Comparison of ENCODE assay signal across 17 cellular contexts in the genomic region with DNA sequence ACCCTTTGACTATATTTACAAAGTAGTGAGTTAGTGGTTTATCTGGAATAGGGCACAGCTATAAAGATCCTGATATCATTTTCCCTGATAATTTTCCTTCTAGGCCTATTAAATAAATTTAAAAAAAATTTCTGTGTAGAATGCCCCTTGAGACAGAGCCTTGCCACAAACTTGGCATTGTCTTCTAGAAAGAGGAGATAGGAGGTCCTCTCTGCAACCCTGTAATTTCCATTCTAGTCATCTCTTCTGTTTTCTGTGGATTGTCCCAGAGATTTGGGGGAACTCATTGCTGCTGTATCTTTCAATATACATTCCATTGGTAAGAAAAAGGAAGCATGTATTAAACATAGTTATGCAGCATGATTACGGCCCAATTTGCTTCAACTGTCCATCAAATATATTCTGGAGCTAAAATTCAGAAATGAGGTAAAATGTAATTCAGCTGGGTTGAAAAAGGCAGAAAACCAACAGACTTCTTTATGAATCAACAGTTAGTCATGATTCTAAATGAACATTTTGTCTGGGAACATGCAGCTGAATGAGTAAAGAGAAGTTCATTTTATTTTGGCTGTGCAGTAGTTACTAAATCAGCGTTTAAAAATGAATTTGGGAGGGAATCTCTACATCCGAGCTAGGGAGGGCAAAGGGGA.
DNase-seq lines count a peak whose midpoint lies in the region; FAIRE-seq and TF ChIP-seq lines count a peak whose summit lies in the region.
"Had no signal": no experiment of that assay in that cellular context is flagged by ENCODE, and none has a peak within 500 bp of the region (broad histone marks: within the 10 kb centered on the region; RNA-seq: fewer than 3 reads in every experiment).

No MANE protein-coding gene starts in this region.

- TF ChIP-seq POLR2A in endothelial cell of umbilical vein (IDR thresholded peaks at IDR 0.05; ENCODE audit: low read depth, low read length), result no peak

- H4K20me1 ChIP-seq in endothelial cell of umbilical vein (replicated peaks; ENCODE audit: control insufficient read depth, extremely low read depth, insufficient read depth, low read length) (no peaks in the 10 kb centered on the region), osteoblast (ENCODE audit: insufficient read depth, low read length) (no peaks in the 10 kb centered on the region)

- CTCF ChIA-PET in endothelial cell of umbilical vein (lab: Charles Lee), result interaction anchor here (2.2 kb wide), 1 partner anchor 12 kb away, joined by 5 read pairs; no protein-coding TSS in a partner anchor

- H3K36me3 ChIP-seq in endothelial cell of umbilical vein (ENCODE audit: control insufficient read depth in 2 of 2, extremely low read depth in 1 of 2, insufficient read depth in 2 of 2, low read length in 2 of 2) (no peaks in the 10 kb centered on the region), osteoblast (ENCODE audit: insufficient read depth, low read length) (no peaks in the 10 kb centered on the region)
- H3K36me3 ChIP-seq: neural progenitor cell had no signal

- H3K9me3 ChIP-seq in endothelial cell of umbilical vein (replicated peaks; ENCODE audit: control insufficient read depth, insufficient read depth, low read length) (no peaks in the 10 kb centered on the region), osteoblast (ENCODE audit: low read depth, low read length) (no peaks in the 10 kb centered on the region)
- H3K9me3 ChIP-seq: body of pancreas had no signal

- TF ChIP-seq CTCF in endothelial cell of umbilical vein (IDR thresholded peaks at IDR 0.05; ENCODE audit: extremely low read depth in 1 of 2, insufficient read depth in 1 of 2, low read depth in 1 of 2, low read length in 2 of 2) (no peak), osteoblast (IDR thresholded peaks at IDR 0.05; ENCODE audit: extremely low read depth, low read depth, low read length) (no peak), GM10266 (IDR thresholded peaks at IDR 0.05; ENCODE audit: control insufficient read depth, insufficient read depth, low read depth, missing control alignments) (no peak), GM20000 (IDR thresholded peaks at IDR 0.05; ENCODE audit: extremely low read depth, missing control alignments) (no peak)

- H3K27ac ChIP-seq in endothelial cell of umbilical vein (ENCODE audit: insufficient read depth, low read depth, low read length), result no peak overlapping the region
- peak overlapping the region; percentile 56 for H3K27ac ChIP-seq in osteoblast (ENCODE audit: low read depth, low read length)
- H3K27ac ChIP-seq: body of pancreas, neural progenitor cell had no signal

- dilution Hi-C loops in endothelial cell of umbilical vein (cut with MboI; ENCODE audit: extremely low pct_ligation_motif_present, low sequenced_read_pairs), result no loop called here

- intact Hi-C loops in endothelial cell of umbilical vein (cut with micrococcal nuclease), result no loop called here

- H2AFZ ChIP-seq in endothelial cell of umbilical vein (ENCODE audit: low read depth, low read length) (no peak overlapping the region), osteoblast (ENCODE audit: low read length) (no peak overlapping the region)
- H2AFZ ChIP-seq: neural progenitor cell had no signal

- H3K4me2 ChIP-seq in endothelial cell of umbilical vein (ENCODE audit: insufficient read depth, low read length) (no peak overlapping the region), osteoblast (ENCODE audit: insufficient read depth, low read length) (peak overlapping the region; percentile 63)
- H3K4me2 ChIP-seq: neural progenitor cell had no signal

- H3K4me1 ChIP-seq in endothelial cell of umbilical vein (ENCODE audit: control insufficient read depth, extremely low read depth, insufficient read depth, low read length) (no peaks in the 10 kb centered on the region), osteoblast (ENCODE audit: insufficient read depth, low read length) (peaks cover 23% of the 10 kb centered on the region)
- H3K4me1 ChIP-seq: body of pancreas, neural progenitor cell had no signal

- DNase-seq in Daoy (ENCODE audit: low read depth), result peak; percentile 37
- peak; percentile 11 for DNase-seq in RPMI7951 (ENCODE audit: low read depth)
- DNase-seq in endothelial cell of umbilical vein (ENCODE audit: low read depth, low spot score), result no peak
- DNase-seq in osteoblast (ENCODE audit: insufficient read length, low spot score, missing footprints), result peak; percentile 37
- DNase-seq in GM10266 (ENCODE audit: extremely low spot score), result no peak
- no peak for DNase-seq in iPS-NIHi7 (ENCODE audit: extremely low spot score)
- no peak for DNase-seq in GM20000 (ENCODE audit: low spot score)
- DNase-seq in NCI-H1092 (lab: John Stamatoyannopoulos, UW), result no peak
- DNase-seq: activated effector memory CD4-positive, alpha-beta T cell treated with Interleukin-2 at 50 U/mL for 16 hours; body of pancreas; DMS79 treated with DMSO at 0.1 percent for 48 hours; foreskin melanocyte; NCI-H1694; NCI-H510A treated with DMSO at 0.1 percent for 48 hours; OCI-M1; SW 1271 had no signal

- FAIRE-seq in endothelial cell of umbilical vein (lab: Jason Lieb, UNC), result no peak

- H3K79me2 ChIP-seq in endothelial cell of umbilical vein (ENCODE audit: control insufficient read depth, insufficient read depth, low read length) (no peaks in the 10 kb centered on the region), osteoblast (ENCODE audit: insufficient read depth, low read length) (no peaks in the 10 kb centered on the region)

- no peaks in the 10 kb centered on the region for H3K27me3 ChIP-seq in endothelial cell of umbilical vein (ENCODE audit: control insufficient read depth in 2 of 2, insufficient read depth in 2 of 2, low read length in 2 of 2)
- H3K27me3 ChIP-seq in osteoblast (ENCODE audit: insufficient read depth, low read length), result no peaks in the 10 kb centered on the region
- H3K27me3 ChIP-seq: body of pancreas, neural progenitor cell had no signal

- no peak overlapping the region for H3K4me3 ChIP-seq in endothelial cell of umbilical vein (replicated peaks in 1 of 3; ENCODE audit: insufficient read depth in 1 of 3, low read depth in 1 of 3, low read length in 3 of 3)
- no peak overlapping the region for H3K4me3 ChIP-seq in osteoblast (ENCODE audit: insufficient read depth, low read length)
- H3K4me3 ChIP-seq: body of pancreas, neural progenitor cell had no signal

- no peak overlapping the region for H3K9ac ChIP-seq in endothelial cell of umbilical vein (replicated peaks; ENCODE audit: extremely low read depth, insufficient read depth, low read length)
- H3K9ac ChIP-seq: neural progenitor cell had no signal

- no TSS peak for BruUV-seq in endothelial cell of umbilical vein (replicated peaks; lab: Mats Ljungman, UMichigan)

- no peaks in the 10 kb centered on the region for H3K9me1 ChIP-seq in endothelial cell of umbilical vein (replicated peaks; ENCODE audit: control insufficient read depth, extremely low read depth, insufficient read depth, low read length)

- POLR2A ChIA-PET in endothelial cell of umbilical vein (lab: Charles Lee), result no interaction called here

TF ChIP-seq in endothelial cell of umbilical vein, 7 proteins besides CTCF, POLR2A, EP300 and RAD21:
- TF ChIP-seq FOS (IDR thresholded peaks at IDR 0.05; ENCODE audit: borderline replicate concordance, insufficient read depth, low read length), result peak; percentile 13
- TF ChIP-seq GATA2 (IDR thresholded peaks at IDR 0.05; ENCODE audit: insufficient read depth, insufficient read length, low read depth, low read length), result no peak

Comparison
In these comparisons a context has a peak if more than half of its experiments do, and no peak if none do; other contexts are left out.
1. DNase-seq: peak in Daoy (single experiment), RPMI7951 (single experiment) and osteoblast (single experiment); none in endothelial cell of umbilical vein (single experiment), GM10266 (single experiment), iPS-NIHi7 (single experiment), GM20000 (single experiment) and NCI-H1092 (single experiment).